10 cellular contexts compared by ENCODE assay signal in the genomic region with DNA sequence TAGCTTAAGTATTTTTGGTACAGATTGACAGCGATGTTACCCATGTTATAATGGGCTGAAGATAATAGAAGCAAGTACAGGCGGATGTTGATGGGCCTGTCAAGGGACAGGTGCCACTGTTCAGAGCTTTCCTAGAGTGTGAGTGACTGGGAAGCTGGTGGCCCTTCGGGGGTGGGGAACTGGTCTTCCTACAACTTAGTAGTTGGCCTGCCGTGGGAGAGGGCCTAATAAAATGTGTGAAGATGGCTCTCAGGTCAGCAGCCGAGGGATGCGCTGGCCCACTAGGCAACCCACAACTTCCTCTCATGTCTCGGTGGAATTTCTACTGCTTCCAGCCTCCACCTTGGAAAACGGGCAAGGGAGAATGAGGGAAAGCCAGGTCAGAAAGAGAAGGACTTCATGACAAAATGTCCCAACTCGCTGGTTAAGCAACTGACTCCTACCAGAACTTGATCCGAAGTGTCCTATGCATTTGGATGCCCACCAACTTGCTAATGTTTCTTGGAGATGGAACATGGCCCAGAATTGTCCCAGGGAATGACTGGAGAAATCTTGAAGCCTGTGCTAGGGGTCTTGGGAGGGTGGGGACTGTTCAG. TPM values are rescaled to one million over a fixed set of nuclear protein-coding genes. Genes with fewer than 3 reads are reported as not detected.
DNase-seq lines count a peak whose midpoint lies in the region; ATAC-seq and TF ChIP-seq lines count a peak whose summit lies in the region.
"Had no signal": no experiment of that assay in that cellular context is flagged by ENCODE, and none has a peak within 500 bp of the region (broad histone marks: within the 10 kb centered on the region; RNA-seq: fewer than 3 reads in every experiment).

No MANE protein-coding gene starts in this region.

- 84% methylated on average over 10 of the region's 10 CpGs for WGBS in esophagus muscularis mucosa

- no peaks in the 10 kb centered on the region for H3K79me2 ChIP-seq in PC-9 (ENCODE audit: low read depth)

- H4K20me1 ChIP-seq in PC-9 (ENCODE audit: insufficient read depth) = no peaks in the 10 kb centered on the region

- H3K4me3 ChIP-seq in PC-9 (peak overlapping the region; percentile 81; the same call in 1 of the 2 replicates), esophagus muscularis mucosa (peak overlapping the region; percentile 92 to 99 (median 95)), rectal smooth muscle tissue (ENCODE audit: low read length) (peak overlapping the region; percentile 78)

- ATAC-seq in HG03571 (IDR thresholded peaks at IDR 0.05; ENCODE audit: unreplicated experiment) = no peak
- ATAC-seq in HG03521 (IDR thresholded peaks at IDR 0.05; ENCODE audit: unreplicated experiment) = no peak
- no peak for ATAC-seq in GM18517 (IDR thresholded peaks at IDR 0.05; ENCODE audit: unreplicated experiment)

- TF ChIP-seq CTCF in PC-9 (conservative IDR thresholded peaks at IDR 0.05) (no peak), esophagus muscularis mucosa (IDR thresholded peaks at IDR 0.05) (no peak)

- H3F3A ChIP-seq in PC-9 (ENCODE audit: insufficient read depth, low read depth) = no peaks in the 10 kb centered on the region; the same call in 1 of the 2 replicates

- peak overlapping the region; percentile 96; the same call in 1 of the 2 replicates for H2AFZ ChIP-seq in PC-9

- H3K9ac ChIP-seq in ES-I3 (ENCODE audit: low read depth, low read length) (peak overlapping the region; percentile 79; the same call in 1 of the 2 replicates), rectal smooth muscle tissue (ENCODE audit: low read length) (no peak overlapping the region)

- CTCF ChIA-PET in PC-9 (lab: Charles Lee) = no interaction called here

- H3K27ac ChIP-seq in PC-9 (no peak overlapping the region), esophagus muscularis mucosa (replicated peaks in 1 of 4) (peak overlapping the region; percentile 98 to 100 (median 99)), rectal smooth muscle tissue (ENCODE audit: low read depth, low read length) (peak overlapping the region; percentile 95)

- H3K27me3 ChIP-seq in PC-9 (ENCODE audit: insufficient read depth, low read depth) (no peaks in the 10 kb centered on the region), esophagus muscularis mucosa (no peaks in the 10 kb centered on the region), rectal smooth muscle tissue (ENCODE audit: control insufficient read depth, insufficient read depth, low read length) (no peaks in the 10 kb centered on the region)
- H3K27me3 ChIP-seq: brain microvascular endothelial cell had no signal

- no peak for TF ChIP-seq POLR2A in esophagus muscularis mucosa (IDR thresholded peaks at IDR 0.05; ENCODE audit: low read depth)

- POLR2A ChIA-PET in PC-9 (lab: Charles Lee; ENCODE audit: unreplicated experiment) = interaction anchor here (0.5 kb wide), 2 partner anchors 77 to 588 kb away, joined by 4 to 8 read pairs; no protein-coding TSS in a partner anchor

- DNase-seq in PC-9 (no peak), esophagus muscularis mucosa (ENCODE audit: extremely low spot score) (no peak), SKM-1 (lab: John Stamatoyannopoulos, UW; ENCODE audit: unreplicated experiment) (no peak)
- DNase-seq: NCI-H2227 treated with DMSO at 0.1 percent for 48 hours had no signal

- H3K36me3 ChIP-seq in ES-I3 (ENCODE audit: insufficient read depth, low read length) (peaks cover 4% of the 10 kb centered on the region; the same call in 1 of the 2 replicates), PC-9 (ENCODE audit: low read depth) (no peaks in the 10 kb centered on the region), esophagus muscularis mucosa (peaks cover 18 to 37% (median 28%) of the 10 kb centered on the region in 4 donors), rectal smooth muscle tissue (ENCODE audit: control insufficient read depth, insufficient read depth, low read length) (peaks cover 4% of the 10 kb centered on the region)

- H3K9me3 ChIP-seq in ES-I3 (ENCODE audit: control insufficient read depth, insufficient read depth, low read length) = no peaks in the 10 kb centered on the region
- no peaks in the 10 kb centered on the region for H3K9me3 ChIP-seq in PC-9 (ENCODE audit: insufficient read depth, low read depth)
- H3K9me3 ChIP-seq in esophagus muscularis mucosa = no peaks in the 10 kb centered on the region

- H3K9me2 ChIP-seq in PC-9 (ENCODE audit: insufficient read depth) = no peaks in the 10 kb centered on the region

- TF ChIP-seq EP300 in esophagus muscularis mucosa (IDR thresholded peaks at IDR 0.05) = no peak

- TSS peak; percentile 63 for BruUV-seq in PC-9 (replicated peaks; lab: Mats Ljungman, UMichigan)

- H3K4me2 ChIP-seq in PC-9 = peak overlapping the region; percentile 88

- H3K4me1 ChIP-seq in ES-I3 (ENCODE audit: insufficient read depth, low read length) (peaks cover 13% of the 10 kb centered on the region), PC-9 (replicated peaks; ENCODE audit: insufficient read depth) (peaks cover 10% of the 10 kb centered on the region; the same call in 1 of the 2 replicates), esophagus muscularis mucosa (peaks cover 18 to 49% (median 43%) of the 10 kb centered on the region in 4 donors), rectal smooth muscle tissue (ENCODE audit: control insufficient read depth, insufficient read depth, low read length) (peaks cover 14% of the 10 kb centered on the region)

- intact Hi-C loops in PC-9 (cut with micrococcal nuclease; ENCODE audit: unreplicated experiment) (loop anchor here (5.0 kb wide), 1 partner anchor 95 kb away; the partner anchor contains the start of gene HLTF), esophagus muscularis mucosa (cut with DNase I) (loop anchor here (10.0 kb wide), 1 partner anchor 92 kb away; the partner anchor contains the start of gene HLTF)

RNA-seq across cellular contexts. Expression of gene GYG1, which starts 1.4 kb away (rescaled TPM):
- total RNA-seq in PC-9 (2021) (16.5 and 20.3 TPM in 2 replicates), esophagus muscularis mucosa (100 to 1,000 TPM; 101 to 177 (median 141) TPM)
